ENCODE assay signal across 2 cellular contexts in the genomic region with DNA sequence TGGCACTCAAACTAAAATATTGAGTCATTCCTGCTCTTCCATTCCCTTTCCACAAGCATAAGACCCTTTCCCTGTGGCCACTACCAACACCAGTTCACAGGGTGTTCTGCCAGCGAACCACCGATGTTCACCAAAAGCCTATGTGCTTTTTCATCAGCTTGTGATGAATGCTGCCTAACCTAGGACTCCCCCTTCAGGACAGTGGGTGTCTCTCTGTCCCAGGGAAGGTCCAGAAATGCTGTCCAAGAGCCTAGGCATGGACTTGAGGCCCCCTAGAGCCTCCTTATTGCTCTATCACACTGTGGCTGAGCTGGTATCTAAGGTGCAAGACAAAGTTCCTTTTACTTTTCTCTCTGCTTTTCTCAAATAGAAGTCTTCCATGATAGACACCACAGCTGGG.
TF ChIP-seq lines count a peak whose summit lies in the region.

No MANE protein-coding gene starts in this region.

TF ChIP-seq in SK-N-SH, 30 proteins besides CTCF, POLR2A, EP300 and RAD21 (continued from another document):
- TF ChIP-seq, protein P1, sequence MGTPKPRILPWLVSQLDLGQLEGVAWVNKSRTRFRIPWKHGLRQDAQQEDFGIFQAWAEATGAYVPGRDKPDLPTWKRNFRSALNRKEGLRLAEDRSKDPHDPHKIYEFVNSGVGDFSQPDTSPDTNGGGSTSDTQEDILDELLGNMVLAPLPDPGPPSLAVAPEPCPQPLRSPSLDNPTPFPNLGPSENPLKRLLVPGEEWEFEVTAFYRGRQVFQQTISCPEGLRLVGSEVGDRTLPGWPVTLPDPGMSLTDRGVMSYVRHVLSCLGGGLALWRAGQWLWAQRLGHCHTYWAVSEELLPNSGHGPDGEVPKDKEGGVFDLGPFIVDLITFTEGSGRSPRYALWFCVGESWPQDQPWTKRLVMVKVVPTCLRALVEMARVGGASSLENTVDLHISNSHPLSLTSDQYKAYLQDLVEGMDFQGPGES (IDR thresholded peaks at IDR 0.05; ENCODE audit: low read depth, low read length) = no peak
- no peak for TF ChIP-seq NFIC (IDR thresholded peaks at IDR 0.05; ENCODE audit: borderline replicate concordance)
- no peak for TF ChIP-seq MXI1 (IDR thresholded peaks at IDR 0.05; ENCODE audit: low read depth, low read length)
- TF ChIP-seq SIN3A (IDR thresholded peaks at IDR 0.05; ENCODE audit: borderline replicate concordance, low read depth, low read length) = no peak
- no peak for TF ChIP-seq CHD2 (IDR thresholded peaks at IDR 0.05; ENCODE audit: low read length, partially characterized antibody)

TF ChIP-seq in SK-N-SH treated with all-trans-retinoic acid at 6 μM for 48 hours, 23 proteins besides CTCF, POLR2A, EP300 and RAD21 (continued from another document):
- TF ChIP-seq, protein P2, sequence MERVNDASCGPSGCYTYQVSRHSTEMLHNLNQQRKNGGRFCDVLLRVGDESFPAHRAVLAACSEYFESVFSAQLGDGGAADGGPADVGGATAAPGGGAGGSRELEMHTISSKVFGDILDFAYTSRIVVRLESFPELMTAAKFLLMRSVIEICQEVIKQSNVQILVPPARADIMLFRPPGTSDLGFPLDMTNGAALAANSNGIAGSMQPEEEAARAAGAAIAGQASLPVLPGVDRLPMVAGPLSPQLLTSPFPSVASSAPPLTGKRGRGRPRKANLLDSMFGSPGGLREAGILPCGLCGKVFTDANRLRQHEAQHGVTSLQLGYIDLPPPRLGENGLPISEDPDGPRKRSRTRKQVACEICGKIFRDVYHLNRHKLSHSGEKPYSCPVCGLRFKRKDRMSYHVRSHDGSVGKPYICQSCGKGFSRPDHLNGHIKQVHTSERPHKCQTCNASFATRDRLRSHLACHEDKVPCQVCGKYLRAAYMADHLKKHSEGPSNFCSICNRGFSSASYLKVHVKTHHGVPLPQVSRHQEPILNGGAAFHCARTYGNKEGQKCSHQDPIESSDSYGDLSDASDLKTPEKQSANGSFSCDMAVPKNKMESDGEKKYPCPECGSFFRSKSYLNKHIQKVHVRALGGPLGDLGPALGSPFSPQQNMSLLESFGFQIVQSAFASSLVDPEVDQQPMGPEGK (CRISPR knock-in tag; IDR thresholded peaks at IDR 0.05; ENCODE audit: borderline replicate concordance) = no peak
- no peak for TF ChIP-seq SNAI2 (CRISPR knock-in tag; IDR thresholded peaks at IDR 0.05)
- no peak for TF ChIP-seq BACH2 (CRISPR knock-in tag; IDR thresholded peaks at IDR 0.05; ENCODE audit: borderline replicate concordance)
- no peak for TF ChIP-seq TOX (CRISPR knock-in tag; IDR thresholded peaks at IDR 0.05; ENCODE audit: borderline replicate concordance)
- no peak for TF ChIP-seq PPARA (CRISPR knock-in tag; IDR thresholded peaks at IDR 0.05; ENCODE audit: borderline replicate concordance)
- no peak for TF ChIP-seq ZFP3 (CRISPR knock-in tag; IDR thresholded peaks at IDR 0.05)
- TF ChIP-seq, protein P3, sequence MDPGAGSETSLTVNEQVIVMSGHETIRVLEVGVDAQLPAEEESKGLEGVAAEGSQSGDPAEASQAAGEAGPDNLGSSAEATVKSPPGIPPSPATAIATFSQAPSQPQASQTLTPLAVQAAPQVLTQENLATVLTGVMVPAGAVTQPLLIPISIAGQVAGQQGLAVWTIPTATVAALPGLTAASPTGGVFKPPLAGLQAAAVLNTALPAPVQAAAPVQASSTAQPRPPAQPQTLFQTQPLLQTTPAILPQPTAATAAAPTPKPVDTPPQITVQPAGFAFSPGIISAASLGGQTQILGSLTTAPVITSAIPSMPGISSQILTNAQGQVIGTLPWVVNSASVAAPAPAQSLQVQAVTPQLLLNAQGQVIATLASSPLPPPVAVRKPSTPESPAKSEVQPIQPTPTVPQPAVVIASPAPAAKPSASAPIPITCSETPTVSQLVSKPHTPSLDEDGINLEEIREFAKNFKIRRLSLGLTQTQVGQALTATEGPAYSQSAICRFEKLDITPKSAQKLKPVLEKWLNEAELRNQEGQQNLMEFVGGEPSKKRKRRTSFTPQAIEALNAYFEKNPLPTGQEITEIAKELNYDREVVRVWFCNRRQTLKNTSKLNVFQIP (CRISPR knock-in tag; IDR thresholded peaks at IDR 0.05; ENCODE audit: borderline replicate concordance, low read depth) = no peak
- TF ChIP-seq ESRRG (CRISPR knock-in tag; IDR thresholded peaks at IDR 0.05) = no peak
- TF ChIP-seq, protein P4, sequence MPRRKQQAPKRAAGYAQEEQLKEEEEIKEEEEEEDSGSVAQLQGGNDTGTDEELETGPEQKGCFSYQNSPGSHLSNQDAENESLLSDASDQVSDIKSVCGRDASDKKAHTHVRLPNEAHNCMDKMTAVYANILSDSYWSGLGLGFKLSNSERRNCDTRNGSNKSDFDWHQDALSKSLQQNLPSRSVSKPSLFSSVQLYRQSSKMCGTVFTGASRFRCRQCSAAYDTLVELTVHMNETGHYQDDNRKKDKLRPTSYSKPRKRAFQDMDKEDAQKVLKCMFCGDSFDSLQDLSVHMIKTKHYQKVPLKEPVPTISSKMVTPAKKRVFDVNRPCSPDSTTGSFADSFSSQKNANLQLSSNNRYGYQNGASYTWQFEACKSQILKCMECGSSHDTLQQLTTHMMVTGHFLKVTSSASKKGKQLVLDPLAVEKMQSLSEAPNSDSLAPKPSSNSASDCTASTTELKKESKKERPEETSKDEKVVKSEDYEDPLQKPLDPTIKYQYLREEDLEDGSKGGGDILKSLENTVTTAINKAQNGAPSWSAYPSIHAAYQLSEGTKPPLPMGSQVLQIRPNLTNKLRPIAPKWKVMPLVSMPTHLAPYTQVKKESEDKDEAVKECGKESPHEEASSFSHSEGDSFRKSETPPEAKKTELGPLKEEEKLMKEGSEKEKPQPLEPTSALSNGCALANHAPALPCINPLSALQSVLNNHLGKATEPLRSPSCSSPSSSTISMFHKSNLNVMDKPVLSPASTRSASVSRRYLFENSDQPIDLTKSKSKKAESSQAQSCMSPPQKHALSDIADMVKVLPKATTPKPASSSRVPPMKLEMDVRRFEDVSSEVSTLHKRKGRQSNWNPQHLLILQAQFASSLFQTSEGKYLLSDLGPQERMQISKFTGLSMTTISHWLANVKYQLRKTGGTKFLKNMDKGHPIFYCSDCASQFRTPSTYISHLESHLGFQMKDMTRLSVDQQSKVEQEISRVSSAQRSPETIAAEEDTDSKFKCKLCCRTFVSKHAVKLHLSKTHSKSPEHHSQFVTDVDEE (CRISPR knock-in tag; IDR thresholded peaks at IDR 0.05) = no peak
- TF ChIP-seq GLIS3 (CRISPR knock-in tag; IDR thresholded peaks at IDR 0.05) = no peak
- TF ChIP-seq ZNF70 (CRISPR knock-in tag; IDR thresholded peaks at IDR 0.05) = no peak
- no peak for TF ChIP-seq ZNF8 (CRISPR knock-in tag; IDR thresholded peaks at IDR 0.05)
- TF ChIP-seq TCF4 (CRISPR knock-in tag; IDR thresholded peaks at IDR 0.05; ENCODE audit: borderline replicate concordance) = no peak
- no peak for TF ChIP-seq ISL1 (CRISPR knock-in tag; IDR thresholded peaks at IDR 0.05)
- no peak for TF ChIP-seq RARB (CRISPR knock-in tag; IDR thresholded peaks at IDR 0.05)
- TF ChIP-seq, protein P5, sequence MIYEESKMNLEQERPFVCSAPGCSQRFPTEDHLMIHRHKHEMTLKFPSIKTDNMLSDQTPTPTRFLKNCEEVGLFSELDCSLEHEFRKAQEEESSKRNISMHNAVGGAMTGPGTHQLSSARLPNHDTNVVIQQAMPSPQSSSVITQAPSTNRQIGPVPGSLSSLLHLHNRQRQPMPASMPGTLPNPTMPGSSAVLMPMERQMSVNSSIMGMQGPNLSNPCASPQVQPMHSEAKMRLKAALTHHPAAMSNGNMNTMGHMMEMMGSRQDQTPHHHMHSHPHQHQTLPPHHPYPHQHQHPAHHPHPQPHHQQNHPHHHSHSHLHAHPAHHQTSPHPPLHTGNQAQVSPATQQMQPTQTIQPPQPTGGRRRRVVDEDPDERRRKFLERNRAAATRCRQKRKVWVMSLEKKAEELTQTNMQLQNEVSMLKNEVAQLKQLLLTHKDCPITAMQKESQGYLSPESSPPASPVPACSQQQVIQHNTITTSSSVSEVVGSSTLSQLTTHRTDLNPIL (CRISPR knock-in tag; IDR thresholded peaks at IDR 0.05; ENCODE audit: low read depth) = no peak
